ENCODE assay signal across 5 cellular contexts in the genomic region with DNA sequence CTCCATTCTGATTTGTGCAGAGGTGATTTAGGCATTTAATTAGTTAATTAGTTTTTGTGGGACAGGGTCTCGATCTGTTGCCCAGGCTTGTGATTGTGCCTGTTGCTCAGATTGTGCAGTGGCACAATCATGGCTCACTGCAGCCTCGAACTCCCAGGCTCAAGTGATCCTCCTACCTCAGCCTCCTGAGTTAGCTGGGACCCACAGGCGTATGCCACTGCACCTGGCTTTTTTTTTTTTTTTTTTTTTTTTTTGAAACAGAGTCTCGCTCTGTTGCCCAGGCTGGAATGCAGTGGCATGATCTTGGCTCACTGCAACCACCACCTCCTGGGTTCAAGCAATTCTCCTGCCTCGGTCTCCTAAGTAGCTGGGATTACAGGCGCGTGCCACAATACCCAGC. TPM values are rescaled to one million over a fixed set of nuclear protein-coding genes. Genes with fewer than 3 reads are reported as not detected.
"Had no signal": no experiment of that assay in that cellular context is flagged by ENCODE, and none has a peak within 500 bp of the region (broad histone marks: within the 10 kb centered on the region; RNA-seq: fewer than 3 reads in every experiment).

No MANE protein-coding gene starts in this region.

RNA-seq across cellular contexts. Expression of gene SPN, which starts 9.2 kb away (rescaled TPM):
- total RNA-seq: dermis blood vessel endothelial cell, endothelial cell of umbilical vein, epithelial cell of proximal tubule, fibroblast of lung, foreskin keratinocyte had no signal
- polyA plus RNA-seq: endothelial cell of umbilical vein, foreskin keratinocyte had no signal
